In genomic region chr2:91477731-91478672, GRCh38 we compare ENCODE assay signal across 8 cellular contexts.
A peak's percentile ranks its signal among the peaks of the same experiment; 100 is the strongest.
DNase-seq lines count a peak whose midpoint lies in the region; ATAC-seq and TF ChIP-seq lines count a peak whose summit lies in the region.

No MANE protein-coding gene starts in this region.

- no peaks in the 10 kb centered on the region for H3K36me3 ChIP-seq in skeletal muscle satellite cell (ENCODE audit: insufficient read depth, low read length)

- H3K27me3 ChIP-seq in skeletal muscle satellite cell (ENCODE audit: control insufficient read depth, insufficient read depth, low read length) = peaks cover 12% of the 10 kb centered on the region

- no peaks in the 10 kb centered on the region for H3K4me1 ChIP-seq in skeletal muscle satellite cell (ENCODE audit: control insufficient read depth, insufficient read depth, low read length)

- no peak for TF ChIP-seq CTCF in GM13976 (IDR thresholded peaks at IDR 0.05; ENCODE audit: borderline replicate concordance, control extremely low read depth, extremely low read depth, insufficient read depth, missing control alignments)

- ATAC-seq in GM21526 (IDR thresholded peaks at IDR 0.05; ENCODE audit: low FRiP score, unreplicated experiment) = no peak
- no peak for ATAC-seq in HG02970 (IDR thresholded peaks at IDR 0.05; ENCODE audit: low FRiP score, unreplicated experiment)

- no peaks in the 10 kb centered on the region for H3K9me3 ChIP-seq in skeletal muscle satellite cell (replicated peaks; ENCODE audit: low read length)

- H3K4me2 ChIP-seq in skeletal muscle satellite cell (ENCODE audit: low read length) = peak overlapping the region; percentile 73

- DNase-seq in GM13976 (ENCODE audit: low spot score) = peak; percentile 38
- peak; percentile 29 for DNase-seq in T-helper 22 cell (ENCODE audit: low read depth)
- peak; percentile 70 for DNase-seq in cardiac septum (ENCODE audit: low spot score)
- no peak for DNase-seq in anterior cingulate cortex (lab: John Stamatoyannopoulos, UW)
- no peak for DNase-seq in NCI-H2196 treated with DMSO at 0.1 percent for 48 hours (lab: John Stamatoyannopoulos, UW; ENCODE audit: unreplicated experiment)

- H3K9ac ChIP-seq in skeletal muscle satellite cell (ENCODE audit: low read depth, low read length) = no peak overlapping the region

- H3K4me3 ChIP-seq in skeletal muscle satellite cell (ENCODE audit: low read length) = peak overlapping the region; percentile 52

- in situ Hi-C loops in GM13976 (cut with MboI; ENCODE audit: low sequenced_read_pairs, unreplicated experiment) = no loop called here

- intact Hi-C loops in cardiac septum (cut with DNase I) = no loop called here

Comparison
In these comparisons a context has a peak if more than half of its experiments do, and no peak if none do; other contexts are left out.
1. DNase-seq: peak in GM13976 (single experiment), T-helper 22 cell (single experiment) and cardiac septum (single experiment); none in anterior cingulate cortex (0 of 58) and NCI-H2196 treated with DMSO at 0.1 percent for 48 hours (single experiment).